8 cellular contexts compared by ENCODE assay signal in genomic region chr20:8043687-8044278, GRCh38. TPM values are rescaled to one million over a fixed set of nuclear protein-coding genes. Genes with fewer than 3 reads are reported as not detected.
DNase-seq lines count a peak whose midpoint lies in the region; ATAC-seq, FAIRE-seq and TF ChIP-seq lines count a peak whose summit lies in the region.

No MANE protein-coding gene starts in this region.

- peak; percentile 80 for DNase-seq in activated CD4-positive, alpha-beta T cell treated with anti-CD3 and anti-CD28 coated beads, Interleukin-2, amount 10 ng/mL, durations not matched to agents 24 days and 14 days
- DNase-seq in activated CD4-positive, alpha-beta T cell treated with anti-CD3 and anti-CD28 coated beads, Interleukin-2, amount 50 U/mL, for 4 hours, result no peak
- DNase-seq in HS-27A (ENCODE audit: low read depth), result peak; percentile 17
- DNase-seq in NCI-H774 (lab: John Stamatoyannopoulos, UW), result peak; percentile 64
- peak; percentile 6 to 79 for DNase-seq in T47D (ENCODE audit: low read depth in 1 of 2, low spot score in 1 of 2)
- no peak for DNase-seq in testis

- in situ Hi-C loops in T47D (cut with HindIII; ENCODE audit: low pct_unique_long_range_greater_than_20kb, low sequenced_read_pairs), result no loop called here

- H3K4me1 Mint-ChIP-seq in activated CD4-positive, alpha-beta T cell treated with anti-CD3 and anti-CD28 coated beads, Interleukin-2, amount 10 ng/mL, durations not matched to agents 24 days and 14 days, result peaks cover 2% of the 10 kb centered on the region

- H3K9me3 Mint-ChIP-seq in activated CD4-positive, alpha-beta T cell treated with anti-CD3 and anti-CD28 coated beads, Interleukin-2, amount 10 ng/mL, durations not matched to agents 24 days and 14 days, result no peaks in the 10 kb centered on the region

- H3K27me3 ChIP-seq in testis, result no peaks in the 10 kb centered on the region

- WGBS in testis, 2 donors, result 25 to 29% methylated on average over 13 of the region's 13 CpGs

- no peak overlapping the region for H3K4me3 ChIP-seq in testis

- H3K4me3 Mint-ChIP-seq in activated CD4-positive, alpha-beta T cell treated with anti-CD3 and anti-CD28 coated beads, Interleukin-2, amount 10 ng/mL, durations not matched to agents 24 days and 14 days, result no peak overlapping the region

- peak; percentile 42 to 87 (median 56) for TF ChIP-seq CTCF in testis (IDR thresholded peaks at IDR 0.05)

- peaks cover 24% of the 10 kb centered on the region for H3K27me3 Mint-ChIP-seq in activated CD4-positive, alpha-beta T cell treated with anti-CD3 and anti-CD28 coated beads, Interleukin-2, amount 10 ng/mL, durations not matched to agents 24 days and 14 days

- H3K9me3 ChIP-seq in testis, result no peaks in the 10 kb centered on the region

- H3K36me3 Mint-ChIP-seq in activated CD4-positive, alpha-beta T cell treated with anti-CD3 and anti-CD28 coated beads, Interleukin-2, amount 10 ng/mL, durations not matched to agents 24 days and 14 days (ENCODE audit: low read depth), result no peaks in the 10 kb centered on the region

- H3K27ac ChIP-seq in testis, result no peak overlapping the region

- peak; percentile 90 for ATAC-seq in GM21515 (IDR thresholded peaks at IDR 0.05; ENCODE audit: unreplicated experiment)

- no peak for TF ChIP-seq POLR2A in testis (IDR thresholded peaks at IDR 0.05)

- H3K27ac Mint-ChIP-seq in activated CD4-positive, alpha-beta T cell treated with anti-CD3 and anti-CD28 coated beads, Interleukin-2, amount 10 ng/mL, durations not matched to agents 24 days and 14 days, result no peak overlapping the region

- intact Hi-C loops in activated CD4-positive, alpha-beta T cell treated with anti-CD3 and anti-CD28 coated beads, Interleukin-2, amount 10 ng/mL, durations not matched to agents 24 days and 14 days (cut with micrococcal nuclease), result loop anchor here (1.0 to 5.0 kb wide), 5 partner anchors 89 to 677 kb away; partner anchors contain the start of gene PLCB1
- intact Hi-C loops in testis (cut with DNase I; ENCODE audit: low total_unique reads), result loop anchor here (10.0 kb wide), 1 partner anchor 681 kb away; no protein-coding TSS in a partner anchor

- no peaks in the 10 kb centered on the region for H3K36me3 ChIP-seq in testis (ENCODE audit: low read depth, missing control alignments)

- H3K4me1 ChIP-seq in testis, result no peaks in the 10 kb centered on the region

- peak; percentile 98 for FAIRE-seq in islet of Langerhans (lab: Jason Lieb, UNC)

RNA-seq across cellular contexts. Expression of gene TMX4, which starts 24.2 kb away (rescaled TPM):
- 27.2 and 32.5 TPM in 2 replicates for total RNA-seq in activated CD4-positive, alpha-beta T cell treated with anti-CD3 and anti-CD28 coated beads, Interleukin-2, amount 10 ng/mL, durations not matched to agents 24 days and 14 days
- 100 to 1,000 TPM; 236 to 290 TPM for total RNA-seq in testis
- polyA plus RNA-seq in testis (ENCODE audit: insufficient read depth, low read depth, low replicate concordance), result 236 TPM

Comparison
In these comparisons a context has a peak if more than half of its experiments do, and no peak if none do; other contexts are left out.
1. DNase-seq: peak in activated CD4-positive, alpha-beta T cell treated with anti-CD3 and anti-CD28 coated beads, Interleukin-2, amount 10 ng/mL, durations not matched to agents 24 days and 14 days (single experiment), HS-27A (single experiment), NCI-H774 (single experiment) and T47D (2 of 2); none in activated CD4-positive, alpha-beta T cell treated with anti-CD3 and anti-CD28 coated beads, Interleukin-2, amount 50 U/mL, for 4 hours (0 of 2) and testis (single experiment).